ENCODE assay signal across 9 cellular contexts in genomic region chr11:44609028-44609782, GRCh38. TPM values are rescaled to one million over a fixed set of nuclear protein-coding genes. Genes with fewer than 3 reads are reported as not detected.
DNase-seq lines count a peak whose midpoint lies in the region; ATAC-seq, FAIRE-seq and TF ChIP-seq lines count a peak whose summit lies in the region.
"Had no signal": no experiment of that assay in that cellular context is flagged by ENCODE, and none has a peak within 500 bp of the region (broad histone marks: within the 10 kb centered on the region; RNA-seq: fewer than 3 reads in every experiment).

No MANE protein-coding gene starts in this region.

- H3K9ac ChIP-seq in GM12878 (ENCODE audit: control insufficient read depth, insufficient read depth, low read length) = peak overlapping the region; percentile 30
- no peak overlapping the region for H3K9ac ChIP-seq in PC-3 (ENCODE audit: low read length)

- H3K9me3 ChIP-seq in GM12878 (replicated peaks; ENCODE audit: control insufficient read depth, insufficient read depth, low read length) = no peaks in the 10 kb centered on the region
- no peaks in the 10 kb centered on the region for H3K9me3 ChIP-seq in PC-3 (ENCODE audit: low read length)

- DNase-seq in GM06990 (ENCODE audit: extremely low read depth, insufficient read length) (peak; percentile 75), GM12878 (ENCODE audit: low read depth, low spot score) (peak; percentile 92), Ammon's horn (ENCODE audit: low spot score) (no peak), PC-3 (no peak), HTR-8/SVneo (ENCODE audit: insufficient read length, low spot score) (no peak), D721Med (ENCODE audit: insufficient read length, low spot score) (no peak)

- no peak overlapping the region for H3K4me3 ChIP-seq in GM06990 (replicated peaks; ENCODE audit: low read depth, low read length)
- no peak overlapping the region for H3K4me3 ChIP-seq in GM12878
- H3K4me3 ChIP-seq in PC-3 (ENCODE audit: low read length) = no peak overlapping the region

- POLR2A ChIA-PET in GM12878 (lab: Charles Lee) (interaction anchor here (1.0 to 7.9 kb wide), 4 partner anchors 10 to 43 kb away, joined by 3 to 289 read pairs (median 70); partner anchors contain the start of gene CD82), PC-3 (lab: Charles Lee; ENCODE audit: unreplicated experiment) (no interaction called here)

- no peaks in the 10 kb centered on the region for H3F3A ChIP-seq in PC-3 (ENCODE audit: low read length, unreplicated experiment)

- ATAC-seq in GM19467 (IDR thresholded peaks at IDR 0.05; ENCODE audit: unreplicated experiment) (peak; percentile 40), HG03521 (IDR thresholded peaks at IDR 0.05; ENCODE audit: unreplicated experiment) (peak; percentile 43), GM12878 (peak; percentile 75), PC-3 (no peak)

- peak; percentile 37; the same call in 1 of the 2 replicates for TF ChIP-seq POLR2A in GM12878 (IDR thresholded peaks at IDR 0.05; ENCODE audit: low read depth, low read length)

- TF ChIP-seq CTCF in GM06990 (IDR thresholded peaks at IDR 0.05; ENCODE audit: insufficient read depth, low read length, poor library complexity, severe bottlenecking) = no peak
- no peak for TF ChIP-seq CTCF in GM12878 (IDR thresholded peaks at IDR 0.05 in 2 of 3, conservative IDR thresholded peaks at IDR 0.05 in 1 of 3; ENCODE audit: control insufficient read depth in 2 of 3, extremely low read depth in 1 of 3, insufficient read depth in 1 of 3, low read depth in 3 of 3, low read length in 3 of 3)
- no peak for TF ChIP-seq CTCF in PC-3 (conservative IDR thresholded peaks at IDR 0.05; ENCODE audit: low read depth, low read length)
- TF ChIP-seq CTCF in D721Med (IDR thresholded peaks at IDR 0.05; ENCODE audit: insufficient read depth, missing control alignments) = no peak

- H2AFZ ChIP-seq in GM12878 (ENCODE audit: control insufficient read depth, low read depth, low read length) = peak overlapping the region; percentile 8; the same call in 1 of the 2 replicates
- H2AFZ ChIP-seq in PC-3 (ENCODE audit: low read length) = no peak overlapping the region

- CTCF ChIA-PET in GM12878 (lab: Yijun Ruan, JAX) = interaction anchor here (0.9 to 10.3 kb wide), 9 partner anchors 9 to 253 kb away, joined by 3 to 477 read pairs (median 5); partner anchors contain the start of gene CD82
- CTCF ChIA-PET in PC-3 (lab: Charles Lee) = no interaction called here

- FAIRE-seq in GM12878 (lab: Jason Lieb, UNC) (peak; percentile 97), HTR-8/SVneo (lab: Jason Lieb, UNC) (no peak), D721Med (lab: Jason Lieb, UNC) (no peak)
- FAIRE-seq: astrocyte had no signal

- RAD21 ChIA-PET in GM12878 (lab: Charles Lee; ENCODE audit: unreplicated experiment) = interaction anchor here (1.1 to 7.8 kb wide), 9 partner anchors 11 to 253 kb away, joined by 4 to 196 read pairs (median 32); partner anchors contain the start of gene CD82

- H3K27me3 ChIP-seq in GM06990 (replicated peaks; ENCODE audit: control insufficient read depth, insufficient read depth, low read length) (no peaks in the 10 kb centered on the region), GM12878 (replicated peaks in 1 of 2; ENCODE audit: control insufficient read depth in 2 of 2, insufficient read depth in 2 of 2, low read length in 1 of 2) (no peaks in the 10 kb centered on the region), PC-3 (ENCODE audit: low read length) (no peaks in the 10 kb centered on the region)

- intact Hi-C loops in GM12878 (cut with micrococcal nuclease; ENCODE audit: unreplicated experiment) (loop anchor here (1.0 to 2.0 kb wide), 2 partner anchors 12 to 50 kb away; no protein-coding TSS in a partner anchor), PC-3 (cut with micrococcal nuclease) (no loop called here)

- H3K4me2 ChIP-seq in GM12878 (ENCODE audit: control insufficient read depth, insufficient read depth) (peak overlapping the region; percentile 17; the same call in 1 of the 2 replicates), PC-3 (ENCODE audit: low read length) (no peak overlapping the region)

- no peak for TF ChIP-seq RAD21 in GM12878 (IDR thresholded peaks at IDR 0.05; ENCODE audit: insufficient read depth, low read depth, low read length)

- WGBS in GM12878 (ENCODE audit: insufficient coverage, insufficient replicate concordance, low lambda C conversion rate, missing lambda C conversion rate) = 9% methylated on average over 11 of the region's 11 CpGs

- H3K79me2 ChIP-seq in GM12878 (ENCODE audit: control insufficient read depth, insufficient read depth, low read length) = no peaks in the 10 kb centered on the region; the same call in 1 of the 2 replicates
- no peaks in the 10 kb centered on the region for H3K79me2 ChIP-seq in PC-3 (ENCODE audit: low read length)

- H3K4me1 ChIP-seq in GM12878 (ENCODE audit: control insufficient read depth, insufficient read depth, low read length) = peaks cover 89% of the 10 kb centered on the region
- no peaks in the 10 kb centered on the region for H3K4me1 ChIP-seq in PC-3 (ENCODE audit: insufficient read depth, low read length)

- TF ChIP-seq EP300 in GM12878 (IDR thresholded peaks at IDR 0.05; ENCODE audit: borderline replicate concordance in 1 of 2, control insufficient read depth in 1 of 2, low read depth in 2 of 2, low read length in 2 of 2) = peak; percentile 74 to 87; a peak in 3 of 4 replicates

- in situ Hi-C loops in GM12878 (cut with MboI) = loop anchor here (5.0 kb wide), 1 partner anchor 42 kb away; the partner anchor contains the start of gene CD82

- H3K27ac ChIP-seq in GM12878 (ENCODE audit: control insufficient read depth, insufficient read depth) (peak overlapping the region; percentile 60), PC-3 (ENCODE audit: low read length) (no peak overlapping the region)

- H4K20me1 ChIP-seq in GM12878 (ENCODE audit: control insufficient read depth, insufficient read depth) (no peaks in the 10 kb centered on the region), PC-3 (ENCODE audit: low read length) (no peaks in the 10 kb centered on the region)

- no peaks in the 10 kb centered on the region for H3K9me2 ChIP-seq in PC-3 (replicated peaks; ENCODE audit: low read length)

- H3K36me3 ChIP-seq in GM06990 (ENCODE audit: control insufficient read depth, insufficient read depth, low read length) (peaks cover 37% of the 10 kb centered on the region), GM12878 (ENCODE audit: control insufficient read depth in 2 of 2, insufficient read depth in 2 of 2, low read length in 1 of 2) (peaks cover 20 to 28% of the 10 kb centered on the region in 2 experiments), PC-3 (ENCODE audit: low read depth, low read length) (no peaks in the 10 kb centered on the region)

- BruUV-seq in GM12878 (replicated peaks; lab: Mats Ljungman, UMichigan) (no TSS peak), PC-3 (replicated peaks; lab: Mats Ljungman, UMichigan) (no TSS peak)

- SMC1A ChIA-PET in GM12878 (lab: Charles Lee; ENCODE audit: uncharacterized antibody, unreplicated experiment) = interaction anchor here (1.0 to 10.3 kb wide), 7 partner anchors 11 to 253 kb away, joined by 3 to 433 read pairs (median 5); partner anchors contain the start of gene CD82

TF ChIP-seq in GM12878, 131 proteins besides CTCF, POLR2A, EP300 and RAD21 (continues in another document):
- 0 out of 2 replicates have a peak, but pooled peaks have one; percentile 9 for TF ChIP-seq RFX5 (IDR thresholded peaks at IDR 0.05; ENCODE audit: low read depth, low read length)
- TF ChIP-seq ZNF687 (IDR thresholded peaks at IDR 0.05) = peak; percentile 95

RNA-seq across cellular contexts. Expression of gene CD82, which starts 43.7 kb away (rescaled TPM):
- total RNA-seq in GM12878 (2013; cell fraction: nucleolus; rRNA removed) = 202 and 214 TPM in 2 replicates
- total RNA-seq in GM12878 (2014; rRNA removed) = 60.0 and 69.4 TPM in 2 replicates
- total RNA-seq in GM12878 (2014; rRNA removed; fragmentation: Illumina TruSeq; extraction: Trizol) = 65.0 and 66.4 TPM in 2 replicates
- 166 and 178 TPM in 2 replicates for total RNA-seq in GM12878 (2021)
- 57.7 TPM for polyA plus RNA-seq in GM12878 (2011; ENCODE audit: low read depth)
- polyA plus RNA-seq in GM12878 (2011; rRNA removed) = 94.5 and 176 TPM in 2 replicates
- 223 and 282 TPM in 2 replicates for polyA plus RNA-seq in GM12878 (2011; cell fraction: cytosol; rRNA removed)
- 60.1 and 67.9 TPM in 2 replicates for polyA plus RNA-seq in GM12878 (2011; cell fraction: nucleus; rRNA removed)
- 108 and 130 TPM in 2 replicates for polyA plus RNA-seq in GM12878 (2012)
- polyA plus RNA-seq in GM12878 (2014; fragmentation: Illumina TruSeq; extraction: Trizol) = 17.8 and 51.8 TPM in 2 replicates
- polyA plus RNA-seq in GM12878 (2014; fragmentation: Nextera tagmentation; extraction: Ambion mirVana) = 1 to 10 TPM; 5.2 to 8.2 TPM
- 97.7 and 100 TPM in 2 replicates for polyA plus RNA-seq in GM12878 (2014; rRNA removed)
- 100 to 1,000 TPM; 159 to 180 TPM for polyA plus RNA-seq in GM12878 (2016; fragmentation: Nextera tagmentation; extraction: Ambion mirVana)
- 136 and 174 TPM in 2 replicates for polyA minus RNA-seq in GM12878 (2011; rRNA and poly(A)+ RNA removed)
- 59.5 and 63.5 TPM in 2 replicates for polyA minus RNA-seq in GM12878 (2011; cell fraction: cytosol; rRNA and poly(A)+ RNA removed)
- polyA minus RNA-seq in GM12878 (2011; cell fraction: nucleus; rRNA and poly(A)+ RNA removed) = 29.3 and 45.1 TPM in 2 replicates
- 4.3 and 5.0 TPM in 2 replicates for total RNA-seq in PC-3 (2014; rRNA removed)

Comparison
In these comparisons a context has a peak if more than half of its experiments do, and no peak if none do; other contexts are left out.
1. DNase-seq: peak in GM06990 (single experiment) and GM12878 (single experiment); none in Ammon's horn (single experiment), PC-3 (single experiment), HTR-8/SVneo (single experiment) and D721Med (single experiment).
2. RNA of gene CD82, which starts 43.7 kb away (total RNA-seq): 60.0 to 214 TPM in GM12878; 4.3 to 5.0 TPM in PC-3; every median in the first group is over 10 times any median in the second.